In genomic region chr20:33316343-33316742, GRCh38 we compare ENCODE assay signal across 11 cellular contexts. TPM values are rescaled to one million over a fixed set of nuclear protein-coding genes. Genes with fewer than 3 reads are reported as not detected.
"Had no signal": no experiment of that assay in that cellular context is flagged by ENCODE, and none has a peak within 500 bp of the region (broad histone marks: within the 10 kb centered on the region; RNA-seq: fewer than 3 reads in every experiment).

No MANE protein-coding gene starts in this region.

- H3K4me2 ChIP-seq: GM23338 had no signal

- H2AFZ ChIP-seq: GM23248, GM23338 had no signal

- H3K27ac ChIP-seq: GM23248 had no signal

- FAIRE-seq: H1, H54 had no signal

- H3K36me3 ChIP-seq: HAP-1 had no signal

- H3K9me3 Mint-ChIP-seq: GM23338, H9, HFFc6 had no signal

- ATAC-seq: GM23338, HCT116 had no signal

- H3K9ac ChIP-seq: GM23248 had no signal

- H3K4me1 ChIP-seq: HAP-1 had no signal

- H3K4me3 Mint-ChIP-seq: GM23338, H9, HFFc6 had no signal

- H3K4me3 ChIP-seq: GM23248, GM23338, HAP-1 had no signal

- H3K27ac Mint-ChIP-seq: GM23338, HFFc6 had no signal

- H3K9me3 ChIP-seq: HAP-1 had no signal

- DNase-seq: GM23248, GOT3, H7, H9, HCEC 1CT, HFFc6 had no signal

- H3K4me1 Mint-ChIP-seq: GM23338, H9 had no signal

RNA-seq across cellular contexts. Expression of gene BPIFB1, which starts 33.3 kb away (rescaled TPM):
- total RNA-seq: GM23248, GM23338, H1, H7, H9, HFFc6 had no signal
- polyA plus RNA-seq: GM23248, GM23338, H1 had no signal
